In the genomic region with DNA sequence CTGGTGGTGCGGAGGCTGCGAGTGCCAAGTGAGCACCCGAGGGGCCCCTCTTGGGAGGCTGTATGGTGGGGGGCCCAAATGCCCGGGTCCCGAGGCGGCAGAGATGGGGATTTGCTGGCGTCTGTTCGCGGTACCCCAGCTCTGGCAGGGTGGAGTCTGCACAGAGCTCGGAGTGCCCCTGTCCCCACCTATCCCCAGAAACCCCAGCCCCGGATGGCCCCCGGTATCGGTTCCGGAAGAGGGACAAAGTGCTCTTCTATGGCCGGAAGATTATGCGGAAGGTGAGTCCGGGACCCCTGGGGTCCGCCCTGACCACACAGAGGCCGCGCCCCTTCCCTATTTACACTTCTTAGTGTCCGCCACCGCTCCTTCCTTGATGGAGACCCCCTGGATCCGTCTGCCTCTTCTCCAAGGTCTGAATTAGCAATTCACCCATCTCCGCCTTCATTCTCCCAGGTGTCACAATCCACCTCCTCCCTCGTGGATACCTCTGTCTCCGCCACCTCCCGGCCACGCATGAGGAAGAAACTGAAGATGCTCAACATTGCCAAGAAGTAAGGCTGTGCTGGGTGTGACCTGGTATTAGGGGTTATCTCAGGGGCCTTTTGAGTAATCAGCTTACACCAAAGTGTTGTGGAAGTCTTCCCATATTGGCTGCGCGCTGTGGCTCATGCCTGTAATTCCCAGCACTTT, we compare ENCODE assay signal across 1 cellular context.
TF ChIP-seq lines count a peak whose summit lies in the region.

No MANE protein-coding gene starts in this region.

TF ChIP-seq in HCT116, 20 proteins besides CTCF, POLR2A, EP300 and RAD21 (continued from another document):
- TF ChIP-seq, protein P1, sequence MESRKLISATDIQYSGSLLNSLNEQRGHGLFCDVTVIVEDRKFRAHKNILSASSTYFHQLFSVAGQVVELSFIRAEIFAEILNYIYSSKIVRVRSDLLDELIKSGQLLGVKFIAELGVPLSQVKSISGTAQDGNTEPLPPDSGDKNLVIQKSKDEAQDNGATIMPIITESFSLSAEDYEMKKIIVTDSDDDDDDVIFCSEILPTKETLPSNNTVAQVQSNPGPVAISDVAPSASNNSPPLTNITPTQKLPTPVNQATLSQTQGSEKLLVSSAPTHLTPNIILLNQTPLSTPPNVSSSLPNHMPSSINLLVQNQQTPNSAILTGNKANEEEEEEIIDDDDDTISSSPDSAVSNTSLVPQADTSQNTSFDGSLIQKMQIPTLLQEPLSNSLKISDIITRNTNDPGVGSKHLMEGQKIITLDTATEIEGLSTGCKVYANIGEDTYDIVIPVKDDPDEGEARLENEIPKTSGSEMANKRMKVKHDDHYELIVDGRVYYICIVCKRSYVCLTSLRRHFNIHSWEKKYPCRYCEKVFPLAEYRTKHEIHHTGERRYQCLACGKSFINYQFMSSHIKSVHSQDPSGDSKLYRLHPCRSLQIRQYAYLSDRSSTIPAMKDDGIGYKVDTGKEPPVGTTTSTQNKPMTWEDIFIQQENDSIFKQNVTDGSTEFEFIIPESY (IDR thresholded peaks at IDR 0.05; ENCODE audit: extremely low read depth, insufficient replicate concordance, low read length) = no peak
